ENCODE assay signal across 8 cellular contexts in the genomic region with DNA sequence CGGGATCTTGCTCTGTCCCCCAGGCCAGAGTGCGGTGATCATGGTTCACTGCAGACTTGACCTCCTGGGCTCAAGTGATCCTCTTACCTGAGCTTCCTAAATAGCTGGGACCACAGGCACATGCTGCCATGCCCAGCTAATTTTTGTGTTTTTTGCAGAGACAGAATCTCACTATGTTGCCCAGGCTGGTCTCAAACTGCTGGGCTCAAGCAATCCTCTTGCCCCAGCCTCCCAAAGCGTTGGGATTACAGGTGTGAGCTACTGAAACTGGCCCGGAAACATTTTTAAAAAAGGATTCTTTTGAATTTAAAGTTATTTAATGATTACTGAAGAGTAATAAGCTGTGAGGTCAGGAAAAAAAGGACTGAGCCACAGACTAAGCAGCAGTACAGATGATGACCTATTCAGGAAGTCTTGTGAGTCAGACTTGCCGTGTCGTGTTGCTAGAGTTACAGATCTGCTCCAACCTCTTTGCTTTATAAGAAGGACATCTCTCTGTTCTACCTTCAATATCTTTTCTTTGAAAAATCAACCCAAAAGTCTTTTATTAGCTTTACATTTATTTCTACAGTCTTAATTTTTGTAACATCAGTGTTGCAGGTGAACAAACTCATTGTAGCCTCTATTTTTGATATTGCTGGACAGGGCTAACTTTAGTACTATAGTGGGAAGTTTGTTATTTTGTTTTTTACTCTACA.
DNase-seq lines count a peak whose midpoint lies in the region; ATAC-seq and TF ChIP-seq lines count a peak whose summit lies in the region.

No MANE protein-coding gene starts in this region.

- no peaks in the 10 kb centered on the region for H3K27me3 Mint-ChIP-seq in activated CD4-positive, alpha-beta T cell treated with anti-CD3 and anti-CD28 coated beads for 36 hours

- ATAC-seq in activated CD4-positive, alpha-beta T cell treated with anti-CD3 and anti-CD28 coated beads for 36 hours, result peak; percentile 90
- ATAC-seq in GM21526 (IDR thresholded peaks at IDR 0.05; ENCODE audit: low FRiP score, unreplicated experiment), result no peak

- H3K9me3 Mint-ChIP-seq in activated CD4-positive, alpha-beta T cell treated with anti-CD3 and anti-CD28 coated beads for 36 hours (ENCODE audit: low read depth), result peaks cover 5% of the 10 kb centered on the region

- intact Hi-C loops in activated CD4-positive, alpha-beta T cell treated with anti-CD3 and anti-CD28 coated beads for 36 hours (cut with DNase I, micrococcal nuclease), result loop anchor here (1.0 to 10.0 kb wide), 7 partner anchors 94 to 1154 kb away; partner anchors contain the start of genes NCOA3 (in 1 of the 2) and ZMYND8 (in 1 of the 2)

- no peak for TF ChIP-seq CTCF in GM10266 (IDR thresholded peaks at IDR 0.05; ENCODE audit: control insufficient read depth, insufficient read depth, low read depth, missing control alignments)

- DNase-seq in GM10266 (ENCODE audit: extremely low spot score) (peak; percentile 57), HS-5 (ENCODE audit: low read depth) (peak; percentile 93), pons (ENCODE audit: low spot score) (peak; percentile 6), anterior cingulate cortex (lab: John Stamatoyannopoulos, UW) (no peak), NCI-H82 (lab: John Stamatoyannopoulos, UW) (no peak)
- DNase-seq in activated CD4-positive, alpha-beta T cell treated with anti-CD3 and anti-CD28 coated beads for 36 hours, result peak; percentile 93
- DNase-seq in effector CD4-positive, alpha-beta T cell, result peak; percentile 55

- H3K27ac Mint-ChIP-seq in activated CD4-positive, alpha-beta T cell treated with anti-CD3 and anti-CD28 coated beads for 36 hours, result peak overlapping the region; percentile 90

- H3K4me1 Mint-ChIP-seq in activated CD4-positive, alpha-beta T cell treated with anti-CD3 and anti-CD28 coated beads for 36 hours, result peaks cover 82% of the 10 kb centered on the region

- H3K36me3 Mint-ChIP-seq in activated CD4-positive, alpha-beta T cell treated with anti-CD3 and anti-CD28 coated beads for 36 hours (ENCODE audit: low read depth), result peaks cover 55% of the 10 kb centered on the region

- CTCF ChIA-PET in activated CD4-positive, alpha-beta T cell treated with anti-CD3 and anti-CD28 coated beads for 36 hours (lab: Charles Lee), result interaction anchor here (0.6 to 4.8 kb wide), 12 partner anchors 10 to 337 kb away, joined by 3 to 58 read pairs (median 3); no protein-coding TSS in a partner anchor

- peak overlapping the region; percentile 46 for H3K4me3 Mint-ChIP-seq in activated CD4-positive, alpha-beta T cell treated with anti-CD3 and anti-CD28 coated beads for 36 hours

- POLR2A ChIA-PET in activated CD4-positive, alpha-beta T cell treated with anti-CD3 and anti-CD28 coated beads for 36 hours (lab: Charles Lee), result interaction anchor here (0.6 to 1.6 kb wide), 7 partner anchors 21 to 1065 kb away, joined by 3 to 5 read pairs (median 4); no protein-coding TSS in a partner anchor

Comparison
In these comparisons a context has a peak if more than half of its experiments do, and no peak if none do; other contexts are left out.
1. DNase-seq: peak in GM10266 (single experiment), HS-5 (single experiment), activated CD4-positive, alpha-beta T cell treated with anti-CD3 and anti-CD28 coated beads for 36 hours (single experiment), effector CD4-positive, alpha-beta T cell (single experiment) and pons (single experiment); none in anterior cingulate cortex (0 of 58) and NCI-H82 (single experiment).